In the genomic region with DNA sequence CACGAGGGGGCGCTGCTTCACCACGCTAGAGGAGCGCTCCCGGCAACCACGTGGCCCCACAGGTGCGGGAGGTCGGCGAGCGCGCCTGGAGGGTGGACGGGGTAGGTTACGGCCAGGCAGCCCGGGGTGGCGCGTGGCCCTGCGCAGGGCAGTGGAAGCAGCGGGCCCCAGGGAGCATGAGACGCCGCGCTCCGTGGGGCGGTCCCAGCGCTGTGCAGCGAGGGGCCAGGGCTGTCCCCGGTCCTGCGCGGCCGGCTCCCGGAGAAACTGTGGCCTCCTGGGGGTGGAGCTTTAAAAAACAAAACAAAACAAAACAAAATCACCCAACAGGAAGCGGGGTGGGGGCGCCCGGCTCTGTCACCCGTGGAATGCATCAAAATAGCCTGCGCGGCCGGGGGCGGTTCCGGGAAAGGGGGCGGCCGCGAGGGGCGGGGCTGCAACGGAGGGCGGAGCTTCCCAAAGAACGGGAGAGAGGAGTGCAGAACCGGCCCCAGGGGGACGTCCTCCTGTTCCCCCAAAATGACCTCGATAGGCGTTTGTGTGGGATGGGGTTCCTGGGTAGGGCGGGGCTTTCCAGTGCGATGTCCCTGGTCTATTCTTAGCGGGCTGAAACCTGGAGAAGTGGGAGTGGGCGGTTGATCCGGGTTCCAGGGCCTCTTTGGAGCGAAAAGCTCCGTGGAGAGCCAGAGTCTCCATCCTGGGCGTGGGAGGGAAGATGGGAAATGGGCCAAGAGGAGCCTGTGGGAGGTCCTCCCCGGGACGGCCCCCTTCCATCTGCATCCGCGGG, we compare ENCODE assay signal across 8 cellular contexts. TPM values are rescaled to one million over a fixed set of nuclear protein-coding genes. Genes with fewer than 3 reads are reported as not detected.
DNase-seq lines count a peak whose midpoint lies in the region; ATAC-seq and TF ChIP-seq lines count a peak whose summit lies in the region.

No MANE protein-coding gene starts in this region.

- TF ChIP-seq CTCF in GM10248 (IDR thresholded peaks at IDR 0.05; ENCODE audit: control extremely low read depth, extremely low read depth, low read depth, missing control alignments) (peak; percentile 99), HFFc6 (IDR thresholded peaks at IDR 0.05) (peak; percentile 100), adrenal gland (IDR thresholded peaks at IDR 0.05) (peak in 5 of 6 experiments; percentile 92 to 99 (median 97)), type B pancreatic cell (conservative IDR thresholded peaks at IDR 0.05) (peak; percentile 100)

- CTCF ChIA-PET in GM10248 (lab: Yijun Ruan, JAX) = interaction anchor here (0.6 to 5.5 kb wide), 41 partner anchors 8 to 645 kb away, joined by 3 to 60 read pairs (median 4); partner anchors contain the start of genes ACTMAP, EGLN2, NUMBL and RAB4B
- CTCF ChIA-PET in T-cell (lab: Charles Lee) = interaction anchor here (0.5 to 2.0 kb wide), 15 partner anchors 28 to 699 kb away, joined by 3 to 10 read pairs (median 4); partner anchors contain the start of gene EGLN2 (in 1 of the 2)

- peaks cover 0 to 13% of the 10 kb centered on the region in 2 donors for H3K36me3 ChIP-seq in adrenal gland (replicated peaks in 1 of 2)

- intact Hi-C loops in adrenal gland (cut with DNase I) = loop anchor here (5.0 to 10.0 kb wide), 5 partner anchors 139 to 472 kb away; no protein-coding TSS in a partner anchor
- intact Hi-C loops in left cardiac atrium (cut with DNase I) = loop anchor here (2.0 to 10.0 kb wide), 5 partner anchors 39 to 482 kb away; no protein-coding TSS in a partner anchor
- intact Hi-C loops in posterior vena cava (cut with DNase I) = loop anchor here (5.0 to 10.0 kb wide), 2 partner anchors 142 to 149 kb away; no protein-coding TSS in a partner anchor

- H3K27me3 Mint-ChIP-seq in HFFc6 (ENCODE audit: insufficient read depth) (peaks cover 13% of the 10 kb centered on the region), T-cell (no peaks in the 10 kb centered on the region), type B pancreatic cell (no peaks in the 10 kb centered on the region)

- peaks cover 7% of the 10 kb centered on the region; the same call in 1 of the 2 replicates for H3K36me3 Mint-ChIP-seq in HFFc6 (ENCODE audit: low read depth)
- H3K36me3 Mint-ChIP-seq in T-cell = peaks cover 5% of the 10 kb centered on the region
- no peaks in the 10 kb centered on the region for H3K36me3 Mint-ChIP-seq in type B pancreatic cell

- WGBS in adrenal gland, 4 donors = 0 to 1% (median 0%) methylated on average over 43 to 62 of the region's 62 CpGs

- peaks cover 23% of the 10 kb centered on the region for H3K4me1 Mint-ChIP-seq in HFFc6 (ENCODE audit: low read depth)
- H3K4me1 Mint-ChIP-seq in T-cell = peaks cover 5 to 19% (median 18%) of the 10 kb centered on the region in 3 donors
- no peaks in the 10 kb centered on the region for H3K4me1 Mint-ChIP-seq in type B pancreatic cell (ENCODE audit: unreplicated experiment)

- TF ChIP-seq POLR2A in adrenal gland (IDR thresholded peaks at IDR 0.05) = peak in 1 of 2 donors; percentile 39

- ATAC-seq in T-cell (replicated peaks in 1 of 4) (peak; percentile 85 to 93 (median 88)), left cardiac atrium (peak; percentile 86 to 87)

- H3K4me1 ChIP-seq in adrenal gland (replicated peaks in 1 of 2) = peaks cover 6 to 12% of the 10 kb centered on the region in 2 donors

- H3K27ac ChIP-seq in adrenal gland = peak overlapping the region; percentile 64 to 89 (median 76)

- no peaks in the 10 kb centered on the region for H3K27me3 ChIP-seq in adrenal gland

- DNase-seq in GM10248 (ENCODE audit: extremely low spot score) (peak; percentile 92), HFFc6 (peak; percentile 64), NCI-H1092 (lab: John Stamatoyannopoulos, UW) (peak; percentile 59), T-cell (peak; percentile 78 to 96 (median 89)), adrenal gland (peak; percentile 89 to 94 (median 90)), left cardiac atrium (peak; percentile 93), posterior vena cava (ENCODE audit: low spot score) (peak; percentile 97), type B pancreatic cell (ENCODE audit: extremely low spot score, unreplicated experiment) (peak; percentile 93)

- H3K4me3 Mint-ChIP-seq in HFFc6 = peak overlapping the region; percentile 88
- peak overlapping the region; percentile 73 to 84 (median 81) for H3K4me3 Mint-ChIP-seq in T-cell
- H3K4me3 Mint-ChIP-seq in type B pancreatic cell = peak overlapping the region; percentile 87

- H3K9me3 ChIP-seq in adrenal gland (replicated peaks in 1 of 3) = no peaks in the 10 kb centered on the region

- POLR2A ChIA-PET in GM10248 (lab: Yijun Ruan, JAX) = no interaction called here
- POLR2A ChIA-PET in T-cell (lab: Charles Lee) = interaction anchor here in 1 of 2 donors (0.6 kb wide), 2 partner anchors 239 to 1259 kb away, joined by 3 read pairs; no protein-coding TSS in a partner anchor

- no peaks in the 10 kb centered on the region for H3K9me3 Mint-ChIP-seq in HFFc6
- no peaks in the 10 kb centered on the region for H3K9me3 Mint-ChIP-seq in T-cell
- no peaks in the 10 kb centered on the region for H3K9me3 Mint-ChIP-seq in type B pancreatic cell

- peak overlapping the region in 3 of 4 donors; percentile 32 to 69 (median 56) for H3K4me3 ChIP-seq in adrenal gland

- H3K27ac Mint-ChIP-seq in HFFc6 (peak overlapping the region; percentile 82), T-cell (peak overlapping the region; percentile 76 to 88), type B pancreatic cell (peak overlapping the region; percentile 36)

RNA-seq across cellular contexts. Expression of gene NUMBL, which starts 27.3 kb away (rescaled TPM):
- total RNA-seq in HFFc6 (2021; fragmentation: NEBNext Ultra II Directional; extraction: Animal tissue kit (Norgen Biotek cat#: 25700)) = 10 to 100 TPM; 49.1 to 58.3 (median 53.6) TPM
- total RNA-seq in T-cell = 10 to 100 TPM in 3 of 5 donors, 1 to 10 TPM in 2; 7.1 to 19.0 (median 13.1) TPM
- total RNA-seq in adrenal gland = 10 to 100 TPM in 7 of 8 donors, 1 to 10 TPM in 1; 9.1 to 53.5 (median 31.6) TPM
- 10 to 100 TPM in 2 of 3 donors, 1 to 10 TPM in 1; 3.2 to 60.6 (median 29.7) TPM for polyA plus RNA-seq in adrenal gland
- 10 to 100 TPM; 17.6 to 24.6 TPM for total RNA-seq in left cardiac atrium
- 10 to 100 TPM; 54.0 to 62.6 TPM for total RNA-seq in posterior vena cava
- 16.2 and 28.9 TPM in 2 replicates for total RNA-seq in type B pancreatic cell (ENCODE audit: low replicate concordance)

RNA-seq across cellular contexts. Expression of gene COQ8B, which starts 53.6 kb away (rescaled TPM):
- total RNA-seq in HFFc6 (2021; fragmentation: NEBNext Ultra II Directional; extraction: Animal tissue kit (Norgen Biotek cat#: 25700)) = 10 to 100 TPM; 19.8 to 28.6 (median 23.6) TPM
- total RNA-seq in T-cell (10 to 100 TPM; 30.8 to 60.1 (median 53.9) TPM), adrenal gland (10 to 100 TPM; 21.6 to 80.4 (median 51.9) TPM), left cardiac atrium (10 to 100 TPM; 20.1 to 32.0 TPM), posterior vena cava (10 to 100 TPM; 21.5 to 29.9 TPM), type B pancreatic cell (ENCODE audit: low replicate concordance) (39.9 and 48.4 TPM in 2 replicates)
- 10 to 100 TPM; 13.7 to 69.3 (median 36.9) TPM for polyA plus RNA-seq in adrenal gland

RNA-seq across cellular contexts. Expression of gene ITPKC, which starts 53.8 kb away (rescaled TPM):
- 10 to 100 TPM in 4 of 6 experiments, 1 to 10 TPM in 2; 9.2 to 14.9 (median 10.5) TPM for total RNA-seq in HFFc6 (2021; fragmentation: NEBNext Ultra II Directional; extraction: Animal tissue kit (Norgen Biotek cat#: 25700))
- 10 to 100 TPM in 1 of 5 donors, 1 to 10 TPM in 4; 5.9 to 11.8 (median 9.3) TPM for total RNA-seq in T-cell
- total RNA-seq in adrenal gland = 10 to 100 TPM; 14.9 to 36.1 (median 22.5) TPM
- 10 to 100 TPM in 2 of 3 donors, 1 to 10 TPM in 1; 7.8 to 27.6 (median 24.9) TPM for polyA plus RNA-seq in adrenal gland
- 10 to 100 TPM; 12.4 to 17.6 TPM for total RNA-seq in left cardiac atrium
- total RNA-seq in posterior vena cava = 10 to 100 TPM; 18.9 to 19.4 TPM
- total RNA-seq in type B pancreatic cell (ENCODE audit: low replicate concordance) = 22.4 and 46.1 TPM in 2 replicates

Comparison
In these comparisons a context has a peak if more than half of its experiments do, and no peak if none do; other contexts are left out.
1. Peak in every context shown above with its lines: DNase-seq, ATAC-seq, H3K4me3 ChIP-seq and H3K27ac ChIP-seq.